ENCODE assay signal across 13 cellular contexts in genomic region chr1:227545361-227545760, GRCh38. TPM values are rescaled to one million over a fixed set of nuclear protein-coding genes. Genes with fewer than 3 reads are reported as not detected.
A peak's percentile ranks its signal among the peaks of the same experiment; 100 is the strongest.
DNase-seq lines count a peak whose midpoint lies in the region; ATAC-seq and TF ChIP-seq lines count a peak whose summit lies in the region.
"Had no signal": no experiment of that assay in that cellular context is flagged by ENCODE, and none has a peak within 500 bp of the region (broad histone marks: within the 10 kb centered on the region; RNA-seq: fewer than 3 reads in every experiment).

No MANE protein-coding gene starts in this region.

- H3K27me3 Mint-ChIP-seq in CD4-positive, alpha-beta T cell = peaks cover 1% of the 10 kb centered on the region
- peaks cover 4% of the 10 kb centered on the region for H3K27me3 Mint-ChIP-seq in endothelial cell (ENCODE audit: unreplicated experiment)
- no peaks in the 10 kb centered on the region for H3K27me3 Mint-ChIP-seq in neural progenitor cell (ENCODE audit: insufficient read depth, low read depth)
- peaks cover 6 to 10% of the 10 kb centered on the region in 2 donors for H3K27me3 Mint-ChIP-seq in stimulated activated naive B cell treated with anti-CD40 and anti-IgM and Interleukin-4, amounts not matched to agents 10 μg/mL and 1 μg/mL and 100 μg/mL, for 72 hours

- H3F3A ChIP-seq in neural progenitor cell (ENCODE audit: low read depth) = peaks cover 3% of the 10 kb centered on the region

- no peaks in the 10 kb centered on the region for H3K36me3 Mint-ChIP-seq in CD4-positive, alpha-beta T cell (ENCODE audit: low read depth)
- H3K36me3 Mint-ChIP-seq in endothelial cell (ENCODE audit: low read depth, unreplicated experiment) = peaks cover 12% of the 10 kb centered on the region
- H3K36me3 Mint-ChIP-seq in neural progenitor cell = no peaks in the 10 kb centered on the region
- peaks cover under 1% of the 10 kb centered on the region in 2 donors for H3K36me3 Mint-ChIP-seq in stimulated activated naive B cell treated with anti-CD40 and anti-IgM and Interleukin-4, amounts not matched to agents 10 μg/mL and 1 μg/mL and 100 μg/mL, for 72 hours

- no peak overlapping the region for H3K27ac Mint-ChIP-seq in CD4-positive, alpha-beta T cell
- H3K27ac Mint-ChIP-seq in endothelial cell (ENCODE audit: unreplicated experiment) = peak overlapping the region; percentile 41
- H3K27ac Mint-ChIP-seq in neural progenitor cell = peak overlapping the region; percentile 29
- peak overlapping the region; percentile 37 for H3K27ac Mint-ChIP-seq in stimulated activated naive B cell treated with anti-CD40 and anti-IgM and Interleukin-4, amounts not matched to agents 10 μg/mL and 1 μg/mL and 100 μg/mL, for 72 hours
- H3K27ac Mint-ChIP-seq: GM23338 had no signal

- no peaks in the 10 kb centered on the region for H3K9me3 Mint-ChIP-seq in CD4-positive, alpha-beta T cell
- H3K9me3 Mint-ChIP-seq in endothelial cell (ENCODE audit: unreplicated experiment) = no peaks in the 10 kb centered on the region
- H3K9me3 Mint-ChIP-seq in neural progenitor cell = peaks cover under 1% of the 10 kb centered on the region
- H3K9me3 Mint-ChIP-seq in stimulated activated naive B cell treated with anti-CD40 and anti-IgM and Interleukin-4, amounts not matched to agents 10 μg/mL and 1 μg/mL and 100 μg/mL, for 72 hours = peaks cover under 1% of the 10 kb centered on the region in 2 donors

- no peaks in the 10 kb centered on the region for H3K79me2 ChIP-seq in neural progenitor cell (ENCODE audit: low read depth)

- H3K9ac ChIP-seq in neural progenitor cell = no peak overlapping the region
- H3K9ac ChIP-seq: BLaER1 had no signal

- no peaks in the 10 kb centered on the region for H3K9me3 ChIP-seq in CD4-positive, alpha-beta T cell (ENCODE audit: control insufficient read depth, low read length)
- no peaks in the 10 kb centered on the region for H3K9me3 ChIP-seq in neural progenitor cell (ENCODE audit: low read depth)

- DNase-seq in CD4-positive, alpha-beta T cell = no peak
- DNase-seq in endothelial cell (ENCODE audit: low spot score) (no peak), neural progenitor cell (ENCODE audit: low spot score) (no peak), HuH-7 (ENCODE audit: low spot score) (no peak), D341Med (ENCODE audit: low spot score) (no peak)
- DNase-seq in stimulated activated naive B cell treated with anti-CD40 and anti-IgM and Interleukin-4, amounts not matched to agents 10 μg/mL and 1 μg/mL and 100 μg/mL, for 72 hours = no peak
- DNase-seq: 8988T, AML-193, DMS 273 treated with DMSO at 0.1 percent for 48 hours, IMR-90 had no signal

- intact Hi-C loops in CD4-positive, alpha-beta T cell (cut with DNase I, micrococcal nuclease) = loop anchor here in 1 of 2 experiments (10.0 kb wide), 1 partner anchor 631 kb away; no protein-coding TSS in a partner anchor

- ATAC-seq in CD4-positive, alpha-beta T cell (ENCODE audit: poor library complexity) = no peak
- ATAC-seq in stimulated activated naive B cell treated with anti-CD40 and anti-IgM and Interleukin-4, amounts not matched to agents 10 μg/mL and 1 μg/mL and 100 μg/mL, for 72 hours (replicated peaks) = no peak
- ATAC-seq in GM18519 (IDR thresholded peaks at IDR 0.05; ENCODE audit: low FRiP score, unreplicated experiment) = no peak
- ATAC-seq: GM23338 had no signal

- no peak overlapping the region for H2AFZ ChIP-seq in neural progenitor cell (replicated peaks)
- H2AFZ ChIP-seq: GM23338 had no signal

- POLR2A ChIA-PET in CD4-positive, alpha-beta T cell (lab: Charles Lee) = interaction anchor here (1.1 kb wide), 1 partner anchor 18 kb away, joined by 3 read pairs; the partner anchor contains the start of gene ZNF678

- no peaks in the 10 kb centered on the region for H3K4me1 ChIP-seq in neural progenitor cell

- no peak overlapping the region for H3K4me3 ChIP-seq in neural progenitor cell
- H3K4me3 ChIP-seq: BLaER1, GM23338 had no signal

- H3K4me3 Mint-ChIP-seq in CD4-positive, alpha-beta T cell = peak overlapping the region; percentile 45
- no peak overlapping the region for H3K4me3 Mint-ChIP-seq in endothelial cell (ENCODE audit: unreplicated experiment)
- H3K4me3 Mint-ChIP-seq in neural progenitor cell = no peak overlapping the region
- no peak overlapping the region for H3K4me3 Mint-ChIP-seq in stimulated activated naive B cell treated with anti-CD40 and anti-IgM and Interleukin-4, amounts not matched to agents 10 μg/mL and 1 μg/mL and 100 μg/mL, for 72 hours
- H3K4me3 Mint-ChIP-seq: GM23338 had no signal

- no peak overlapping the region for H3K4me2 ChIP-seq in neural progenitor cell
- H3K4me2 ChIP-seq: BLaER1, GM23338 had no signal

- TF ChIP-seq CTCF in CD4-positive, alpha-beta T cell (IDR thresholded peaks at IDR 0.05) = no peak
- no peak for TF ChIP-seq CTCF in endothelial cell (IDR thresholded peaks at IDR 0.05; ENCODE audit: unreplicated experiment)
- TF ChIP-seq CTCF in neural progenitor cell (IDR thresholded peaks at IDR 0.05) = no peak

- no peaks in the 10 kb centered on the region for H4K20me1 ChIP-seq in neural progenitor cell (ENCODE audit: low read depth)
- H4K20me1 ChIP-seq: BLaER1 had no signal

- peaks cover 6% of the 10 kb centered on the region for H3K4me1 Mint-ChIP-seq in CD4-positive, alpha-beta T cell (ENCODE audit: low read depth)
- peaks cover 4% of the 10 kb centered on the region for H3K4me1 Mint-ChIP-seq in endothelial cell (ENCODE audit: unreplicated experiment)
- peaks cover 3% of the 10 kb centered on the region for H3K4me1 Mint-ChIP-seq in neural progenitor cell
- peaks cover 9 to 17% of the 10 kb centered on the region in 2 donors for H3K4me1 Mint-ChIP-seq in stimulated activated naive B cell treated with anti-CD40 and anti-IgM and Interleukin-4, amounts not matched to agents 10 μg/mL and 1 μg/mL and 100 μg/mL, for 72 hours

- no peak overlapping the region for H3K27ac ChIP-seq in CD4-positive, alpha-beta T cell (ENCODE audit: low read depth, low read length)
- H3K27ac ChIP-seq in neural progenitor cell = no peak overlapping the region
- H3K27ac ChIP-seq: BLaER1 had no signal

- CTCF ChIA-PET in CD4-positive, alpha-beta T cell (lab: Charles Lee) = no interaction called here

- no peaks in the 10 kb centered on the region for H3K36me3 ChIP-seq in neural progenitor cell
- H3K36me3 ChIP-seq: BLaER1 had no signal

- H3K27me3 ChIP-seq in CD4-positive, alpha-beta T cell (ENCODE audit: control insufficient read depth, insufficient read depth, low read length) = no peaks in the 10 kb centered on the region
- H3K27me3 ChIP-seq in neural progenitor cell = peaks cover 20% of the 10 kb centered on the region
- H3K27me3 ChIP-seq: BLaER1 had no signal

RNA-seq across cellular contexts. Expression of gene ZNF678, which starts 18.0 kb away (rescaled TPM):
- total RNA-seq in CD4-positive, alpha-beta T cell = 1 to 10 TPM; 2.8 to 2.9 TPM
- 19.5 TPM for total RNA-seq in endothelial cell (ENCODE audit: unreplicated experiment)
- 46.8 and 63.8 TPM in 2 replicates for total RNA-seq in neural progenitor cell (ENCODE audit: low replicate concordance)
